ENCODE assay signal across 8 cellular contexts in genomic region chr2:219228026-219228744, GRCh38. TPM values are rescaled to one million over a fixed set of nuclear protein-coding genes. Genes with fewer than 3 reads are reported as not detected.
DNase-seq lines count a peak whose midpoint lies in the region; ATAC-seq and TF ChIP-seq lines count a peak whose summit lies in the region.

No MANE protein-coding gene starts in this region.

- H3K79me2 ChIP-seq in SK-N-SH (ENCODE audit: insufficient read depth): peaks cover 27% of the 10 kb centered on the region

- H3K27ac ChIP-seq in SK-N-SH (ENCODE audit: low read depth in 2 of 2, low read length in 1 of 2) (no peak overlapping the region; a peak in 1 of 4 replicates), iPS DF 6.9 (ENCODE audit: low read length) (no peak overlapping the region), suprapubic skin (no peak overlapping the region)

- no peaks in the 10 kb centered on the region for H3K27me3 Mint-ChIP-seq in activated CD4-positive, alpha-beta memory T cell treated with anti-CD3 and anti-CD28 coated beads for 36 hours

- peak overlapping the region; percentile 78; the same call in 1 of the 2 replicates for H3K9ac ChIP-seq in SK-N-SH

- peak overlapping the region; percentile 49 for H3K27ac Mint-ChIP-seq in activated CD4-positive, alpha-beta memory T cell treated with anti-CD3 and anti-CD28 coated beads for 36 hours

- WGBS in SK-N-SH (ENCODE audit: low lambda C conversion rate): 72% methylated on average over 5 of the region's 6 CpGs
- WGBS in iPS DF 6.9 (ENCODE audit: insufficient coverage, insufficient read length): no CpG with 5 or more reads among the region's 6 CpGs
- 62% methylated on average over 6 of the region's 6 CpGs for WGBS in suprapubic skin

- intact Hi-C loops in activated CD4-positive, alpha-beta memory T cell treated with anti-CD3 and anti-CD28 coated beads for 36 hours (cut with micrococcal nuclease): no loop called here

- H3F3A ChIP-seq in SK-N-SH (replicated peaks; ENCODE audit: insufficient read depth): peaks cover 11% of the 10 kb centered on the region

- no peak overlapping the region; the same call in 1 of the 2 replicates for H2AFZ ChIP-seq in SK-N-SH (ENCODE audit: low read depth)

- CTCF ChIA-PET in SK-N-SH (lab: Yijun Ruan, JAX): interaction anchor here (0.8 to 5.1 kb wide), 6 partner anchors 9 to 198 kb away, joined by 3 to 40 read pairs (median 6); partner anchors contain the start of gene ABCB6
- CTCF ChIA-PET in activated CD4-positive, alpha-beta memory T cell treated with anti-CD3 and anti-CD28 coated beads for 36 hours (lab: Charles Lee): interaction anchor here (0.7 to 5.5 kb wide), 5 partner anchors 16 to 171 kb away, joined by 3 to 38 read pairs (median 6); partner anchors contain the start of gene DNAJB2

- peak overlapping the region; percentile 82 to 87 for H3K4me3 ChIP-seq in SK-N-SH (ENCODE audit: low read depth in 2 of 2, low read length in 1 of 2)
- H3K4me3 ChIP-seq in iPS DF 6.9 (ENCODE audit: low read length): peak overlapping the region; percentile 7; the same call in 1 of the 2 replicates
- peak overlapping the region; percentile 89 for H3K4me3 ChIP-seq in suprapubic skin

- peaks cover 3 to 16% of the 10 kb centered on the region in 2 experiments; a peak in 1 of 4 replicates for H3K4me1 ChIP-seq in SK-N-SH (ENCODE audit: control insufficient read depth in 1 of 2, insufficient read depth in 2 of 2, low read depth in 1 of 2, low read length in 1 of 2)
- 0 out of 2 replicates have a peak, but pooled peaks cover 3% of the 10 kb centered on the region for H3K4me1 ChIP-seq in iPS DF 6.9 (ENCODE audit: control insufficient read depth, insufficient read depth, low read length)
- H3K4me1 ChIP-seq in suprapubic skin: peaks cover 36% of the 10 kb centered on the region

- no peak for TF ChIP-seq CTCF in SK-N-SH (IDR thresholded peaks at IDR 0.05)
- TF ChIP-seq CTCF in suprapubic skin (IDR thresholded peaks at IDR 0.05): no peak

- peak overlapping the region; percentile 98 for H3K4me2 ChIP-seq in SK-N-SH

- no peak for TF ChIP-seq POLR2A in suprapubic skin (IDR thresholded peaks at IDR 0.05)

- no peaks in the 10 kb centered on the region for H4K20me1 ChIP-seq in SK-N-SH (ENCODE audit: insufficient read depth)

- H3K4me3 Mint-ChIP-seq in activated CD4-positive, alpha-beta memory T cell treated with anti-CD3 and anti-CD28 coated beads for 36 hours: peak overlapping the region; percentile 95

- H3K4me1 Mint-ChIP-seq in activated CD4-positive, alpha-beta memory T cell treated with anti-CD3 and anti-CD28 coated beads for 36 hours (ENCODE audit: low read depth): peaks cover 41% of the 10 kb centered on the region

- POLR2A ChIA-PET in SK-N-SH (lab: Yijun Ruan, JAX): interaction anchor here (0.7 to 2.7 kb wide), 2 partner anchors 12 to 17 kb away, joined by 3 to 23 read pairs; partner anchors contain the start of genes GLB1L and STK16
- POLR2A ChIA-PET in activated CD4-positive, alpha-beta memory T cell treated with anti-CD3 and anti-CD28 coated beads for 36 hours (lab: Charles Lee): interaction anchor here (0.9 to 3.3 kb wide), 6 partner anchors 9 to 51 kb away, joined by 4 to 75 read pairs (median 11); partner anchors contain the start of genes ABCB6, CNPPD1, TUBA4A and TUBA4B

- H3K36me3 ChIP-seq in SK-N-SH (replicated peaks in 1 of 2; ENCODE audit: control insufficient read depth in 1 of 2, insufficient read depth in 2 of 2, low read length in 1 of 2): peaks cover 9 to 38% of the 10 kb centered on the region in 2 experiments
- H3K36me3 ChIP-seq in iPS DF 6.9 (ENCODE audit: control insufficient read depth, insufficient read depth, low read length): peaks cover 21% of the 10 kb centered on the region
- H3K36me3 ChIP-seq in suprapubic skin: peaks cover 39% of the 10 kb centered on the region

- DNase-seq in SK-N-SH: no peak
- DNase-seq in activated CD4-positive, alpha-beta memory T cell treated with anti-CD3 and anti-CD28 coated beads for 36 hours: no peak
- DNase-seq in iPS DF 6.9 (ENCODE audit: low read depth, low spot score): no peak
- no peak for DNase-seq in suprapubic skin (ENCODE audit: low spot score in 2 of 2)
- no peak for DNase-seq in HT-29 (ENCODE audit: low spot score)
- DNase-seq in islet precursor cell: no peak
- DNase-seq in NCI-H526 (lab: John Stamatoyannopoulos, UW): no peak

- H3K27me3 ChIP-seq in SK-N-SH (ENCODE audit: insufficient read depth): no peaks in the 10 kb centered on the region
- H3K27me3 ChIP-seq in iPS DF 6.9 (ENCODE audit: control insufficient read depth, insufficient read depth, low read length): no peaks in the 10 kb centered on the region
- no peaks in the 10 kb centered on the region for H3K27me3 ChIP-seq in suprapubic skin

- peaks cover 55% of the 10 kb centered on the region for H3K36me3 Mint-ChIP-seq in activated CD4-positive, alpha-beta memory T cell treated with anti-CD3 and anti-CD28 coated beads for 36 hours

- H3K9me2 ChIP-seq in SK-N-SH: no peaks in the 10 kb centered on the region

- no peak for TF ChIP-seq EP300 in SK-N-SH (IDR thresholded peaks at IDR 0.05; ENCODE audit: borderline replicate concordance in 1 of 2, low read depth in 1 of 2, low read length in 1 of 2)
- TF ChIP-seq EP300 in suprapubic skin (IDR thresholded peaks at IDR 0.05): no peak

- H3K9me3 ChIP-seq in SK-N-SH: no peaks in the 10 kb centered on the region
- H3K9me3 ChIP-seq in iPS DF 6.9 (ENCODE audit: control insufficient read depth, insufficient read depth, low read length): no peaks in the 10 kb centered on the region
- no peaks in the 10 kb centered on the region for H3K9me3 ChIP-seq in suprapubic skin

- H3K9me3 Mint-ChIP-seq in activated CD4-positive, alpha-beta memory T cell treated with anti-CD3 and anti-CD28 coated beads for 36 hours: no peaks in the 10 kb centered on the region

- no peak for ATAC-seq in SK-N-SH treated with all-trans-retinoic acid at 6 μM for 48 hours

- no peak for TF ChIP-seq RAD21 in SK-N-SH (IDR thresholded peaks at IDR 0.05; ENCODE audit: low read length)

TF ChIP-seq in SK-N-SH, 30 proteins besides CTCF, POLR2A, EP300 and RAD21 (continues in another document):
- TF ChIP-seq MXI1 (IDR thresholded peaks at IDR 0.05; ENCODE audit: low read depth, low read length): no peak
- no peak for TF ChIP-seq CHD2 (IDR thresholded peaks at IDR 0.05; ENCODE audit: low read length, partially characterized antibody)
- TF ChIP-seq RFX5 (IDR thresholded peaks at IDR 0.05; ENCODE audit: low read length): no peak
- no peak for TF ChIP-seq FOSL2 (IDR thresholded peaks at IDR 0.05; ENCODE audit: borderline replicate concordance, low read depth)
- TF ChIP-seq FOXJ3 (CRISPR knock-in tag; IDR thresholded peaks at IDR 0.05): no peak
- TF ChIP-seq MAX (IDR thresholded peaks at IDR 0.05; ENCODE audit: low read depth): no peak

TF ChIP-seq in SK-N-SH treated with all-trans-retinoic acid at 6 μM for 48 hours, 23 proteins besides CTCF, POLR2A, EP300 and RAD21 (continues in another document):
- no peak for TF ChIP-seq ZNF70 (CRISPR knock-in tag; IDR thresholded peaks at IDR 0.05)
- no peak for TF ChIP-seq PATZ1 (CRISPR knock-in tag; IDR thresholded peaks at IDR 0.05; ENCODE audit: borderline replicate concordance)

RNA-seq across cellular contexts. Expression of gene ATG9A, which starts 1.3 kb away (rescaled TPM):
- polyA plus RNA-seq in SK-N-SH (2012; rRNA removed): 29.6 and 33.2 TPM in 2 replicates
- polyA plus RNA-seq in SK-N-SH (2012; cell fraction: cytosol; rRNA removed): 15.6 and 23.0 TPM in 2 replicates
- polyA plus RNA-seq in SK-N-SH (2012; cell fraction: nucleus; rRNA removed): 40.4 and 42.6 TPM in 2 replicates
- 10 to 100 TPM; 34.7 to 39.5 TPM for total RNA-seq in activated CD4-positive, alpha-beta memory T cell treated with anti-CD3 and anti-CD28 coated beads for 36 hours
- 10 to 100 TPM; 60.3 to 83.9 (median 64.6) TPM for total RNA-seq in suprapubic skin
- 93.7 and 107 TPM in 2 replicates for total RNA-seq in HT-29 (2014; rRNA removed; shearing (Covaris generic))

RNA-seq across cellular contexts. Expression of gene ANKZF1, which starts 1.4 kb away (rescaled TPM):
- 22.3 and 30.8 TPM in 2 replicates for polyA plus RNA-seq in SK-N-SH (2012; rRNA removed)
- polyA plus RNA-seq in SK-N-SH (2012; cell fraction: cytosol; rRNA removed): 5.8 and 7.0 TPM in 2 replicates
- polyA plus RNA-seq in SK-N-SH (2012; cell fraction: nucleus; rRNA removed): 153 and 167 TPM in 2 replicates
- 10 to 100 TPM; 97.0 to 97.5 TPM for total RNA-seq in activated CD4-positive, alpha-beta memory T cell treated with anti-CD3 and anti-CD28 coated beads for 36 hours
- total RNA-seq in suprapubic skin: 100 to 1,000 TPM in 1 of 4 donors, 10 to 100 TPM in 3; 38.6 to 252 (median 61.7) TPM
- total RNA-seq in HT-29 (2014; rRNA removed; shearing (Covaris generic)): 41.0 and 43.4 TPM in 2 replicates

RNA-seq across cellular contexts. Expression of gene ABCB6, which starts 9.4 kb away (rescaled TPM):
- 26.5 and 27.4 TPM in 2 replicates for polyA plus RNA-seq in SK-N-SH (2012; rRNA removed)
- polyA plus RNA-seq in SK-N-SH (2012; cell fraction: cytosol; rRNA removed): 9.9 and 15.0 TPM in 2 replicates
- 155 and 170 TPM in 2 replicates for polyA plus RNA-seq in SK-N-SH (2012; cell fraction: nucleus; rRNA removed)
- total RNA-seq in activated CD4-positive, alpha-beta memory T cell treated with anti-CD3 and anti-CD28 coated beads for 36 hours: 10 to 100 TPM; 11.5 to 11.7 TPM
- 10 to 100 TPM; 16.3 to 24.0 (median 20.7) TPM for total RNA-seq in suprapubic skin
- total RNA-seq in HT-29 (2014; rRNA removed; shearing (Covaris generic)): 33.6 and 39.9 TPM in 2 replicates

RNA-seq across cellular contexts. Expression of gene GLB1L, which starts 17.1 kb away (rescaled TPM):
- polyA plus RNA-seq in SK-N-SH (2012; rRNA removed): 11.7 and 14.1 TPM in 2 replicates
- polyA plus RNA-seq in SK-N-SH (2012; cell fraction: cytosol; rRNA removed): 10.2 and 10.6 TPM in 2 replicates
- polyA plus RNA-seq in SK-N-SH (2012; cell fraction: nucleus; rRNA removed): 31.5 and 33.0 TPM in 2 replicates
- 1 to 10 TPM; 4.8 to 4.9 TPM for total RNA-seq in activated CD4-positive, alpha-beta memory T cell treated with anti-CD3 and anti-CD28 coated beads for 36 hours
- 1 to 10 TPM; 2.5 to 9.8 (median 5.4) TPM for total RNA-seq in suprapubic skin
- 5.5 and 10.0 TPM in 2 replicates for total RNA-seq in HT-29 (2014; rRNA removed; shearing (Covaris generic))

RNA-seq across cellular contexts. Expression of gene STK16, which starts 17.1 kb away (rescaled TPM):
- polyA plus RNA-seq in SK-N-SH (2012; rRNA removed): 57.6 and 78.6 TPM in 2 replicates
- polyA plus RNA-seq in SK-N-SH (2012; cell fraction: cytosol; rRNA removed): 35.8 and 58.3 TPM in 2 replicates
- 44.7 and 69.1 TPM in 2 replicates for polyA plus RNA-seq in SK-N-SH (2012; cell fraction: nucleus; rRNA removed)
- total RNA-seq in activated CD4-positive, alpha-beta memory T cell treated with anti-CD3 and anti-CD28 coated beads for 36 hours: 10 to 100 TPM; 37.1 to 37.8 TPM
- total RNA-seq in suprapubic skin: 10 to 100 TPM; 10.9 to 22.9 (median 16.1) TPM
- total RNA-seq in HT-29 (2014; rRNA removed; shearing (Covaris generic)): 18.3 and 19.9 TPM in 2 replicates

Comparison
In these comparisons a context has a peak if more than half of its experiments do, and no peak if none do; other contexts are left out.
1. H3K4me3 ChIP-seq: peak in every context shown above with its lines; median percentile 89 in suprapubic skin; 84 in SK-N-SH; 7 in iPS DF 6.9.